In genomic region chr6:147222160-147222838, GRCh38 we compare ENCODE assay signal across 1 cellular context.
A peak's percentile ranks its signal among the peaks of the same experiment; 100 is the strongest.
TF ChIP-seq lines count a peak whose summit lies in the region.

No MANE protein-coding gene starts in this region.

TF ChIP-seq in K562, 482 proteins besides CTCF, POLR2A, EP300 and RAD21 (continued from another document and continues in another):
- no peak for TF ChIP-seq NFYB (IDR thresholded peaks at IDR 0.05; ENCODE audit: extremely low read depth, insufficient read length)
- TF ChIP-seq HNRNPL (IDR thresholded peaks at IDR 0.05; ENCODE audit: low read depth, low read length), result no peak
- no peak for TF ChIP-seq HMG20B (CRISPR knock-in tag; IDR thresholded peaks at IDR 0.05)
- TF ChIP-seq ZNF740 (CRISPR knock-in tag; IDR thresholded peaks at IDR 0.05), result no peak
- TF ChIP-seq ZNF740 (tag; IDR thresholded peaks at IDR 0.05), result no peak
- TF ChIP-seq DEAF1 (CRISPR knock-in tag; IDR thresholded peaks at IDR 0.05), result peak; percentile 40; the same call in 1 of the 2 replicates
- TF ChIP-seq, protein P1, sequence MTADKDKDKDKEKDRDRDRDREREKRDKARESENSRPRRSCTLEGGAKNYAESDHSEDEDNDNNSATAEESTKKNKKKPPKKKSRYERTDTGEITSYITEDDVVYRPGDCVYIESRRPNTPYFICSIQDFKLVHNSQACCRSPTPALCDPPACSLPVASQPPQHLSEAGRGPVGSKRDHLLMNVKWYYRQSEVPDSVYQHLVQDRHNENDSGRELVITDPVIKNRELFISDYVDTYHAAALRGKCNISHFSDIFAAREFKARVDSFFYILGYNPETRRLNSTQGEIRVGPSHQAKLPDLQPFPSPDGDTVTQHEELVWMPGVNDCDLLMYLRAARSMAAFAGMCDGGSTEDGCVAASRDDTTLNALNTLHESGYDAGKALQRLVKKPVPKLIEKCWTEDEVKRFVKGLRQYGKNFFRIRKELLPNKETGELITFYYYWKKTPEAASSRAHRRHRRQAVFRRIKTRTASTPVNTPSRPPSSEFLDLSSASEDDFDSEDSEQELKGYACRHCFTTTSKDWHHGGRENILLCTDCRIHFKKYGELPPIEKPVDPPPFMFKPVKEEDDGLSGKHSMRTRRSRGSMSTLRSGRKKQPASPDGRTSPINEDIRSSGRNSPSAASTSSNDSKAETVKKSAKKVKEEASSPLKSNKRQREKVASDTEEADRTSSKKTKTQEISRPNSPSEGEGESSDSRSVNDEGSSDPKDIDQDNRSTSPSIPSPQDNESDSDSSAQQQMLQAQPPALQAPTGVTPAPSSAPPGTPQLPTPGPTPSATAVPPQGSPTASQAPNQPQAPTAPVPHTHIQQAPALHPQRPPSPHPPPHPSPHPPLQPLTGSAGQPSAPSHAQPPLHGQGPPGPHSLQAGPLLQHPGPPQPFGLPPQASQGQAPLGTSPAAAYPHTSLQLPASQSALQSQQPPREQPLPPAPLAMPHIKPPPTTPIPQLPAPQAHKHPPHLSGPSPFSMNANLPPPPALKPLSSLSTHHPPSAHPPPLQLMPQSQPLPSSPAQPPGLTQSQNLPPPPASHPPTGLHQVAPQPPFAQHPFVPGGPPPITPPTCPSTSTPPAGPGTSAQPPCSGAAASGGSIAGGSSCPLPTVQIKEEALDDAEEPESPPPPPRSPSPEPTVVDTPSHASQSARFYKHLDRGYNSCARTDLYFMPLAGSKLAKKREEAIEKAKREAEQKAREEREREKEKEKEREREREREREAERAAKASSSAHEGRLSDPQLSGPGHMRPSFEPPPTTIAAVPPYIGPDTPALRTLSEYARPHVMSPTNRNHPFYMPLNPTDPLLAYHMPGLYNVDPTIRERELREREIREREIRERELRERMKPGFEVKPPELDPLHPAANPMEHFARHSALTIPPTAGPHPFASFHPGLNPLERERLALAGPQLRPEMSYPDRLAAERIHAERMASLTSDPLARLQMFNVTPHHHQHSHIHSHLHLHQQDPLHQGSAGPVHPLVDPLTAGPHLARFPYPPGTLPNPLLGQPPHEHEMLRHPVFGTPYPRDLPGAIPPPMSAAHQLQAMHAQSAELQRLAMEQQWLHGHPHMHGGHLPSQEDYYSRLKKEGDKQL (CRISPR knock-in tag; IDR thresholded peaks at IDR 0.05; ENCODE audit: borderline replicate concordance), result no peak
- TF ChIP-seq ZNF175 (CRISPR knock-in tag; IDR thresholded peaks at IDR 0.05; ENCODE audit: low read depth), result no peak
- no peak for TF ChIP-seq SREBF1 (IDR thresholded peaks at IDR 0.05; ENCODE audit: borderline replicate concordance, low read depth, low read length)
- no peak for TF ChIP-seq ZNF830 (CRISPR knock-in tag; IDR thresholded peaks at IDR 0.05)
- no peak for TF ChIP-seq BCL6 (CRISPR knock-in tag; IDR thresholded peaks at IDR 0.05)
- TF ChIP-seq RFX5 (IDR thresholded peaks at IDR 0.05; ENCODE audit: low read depth, low read length), result no peak
- TF ChIP-seq, protein P2, sequence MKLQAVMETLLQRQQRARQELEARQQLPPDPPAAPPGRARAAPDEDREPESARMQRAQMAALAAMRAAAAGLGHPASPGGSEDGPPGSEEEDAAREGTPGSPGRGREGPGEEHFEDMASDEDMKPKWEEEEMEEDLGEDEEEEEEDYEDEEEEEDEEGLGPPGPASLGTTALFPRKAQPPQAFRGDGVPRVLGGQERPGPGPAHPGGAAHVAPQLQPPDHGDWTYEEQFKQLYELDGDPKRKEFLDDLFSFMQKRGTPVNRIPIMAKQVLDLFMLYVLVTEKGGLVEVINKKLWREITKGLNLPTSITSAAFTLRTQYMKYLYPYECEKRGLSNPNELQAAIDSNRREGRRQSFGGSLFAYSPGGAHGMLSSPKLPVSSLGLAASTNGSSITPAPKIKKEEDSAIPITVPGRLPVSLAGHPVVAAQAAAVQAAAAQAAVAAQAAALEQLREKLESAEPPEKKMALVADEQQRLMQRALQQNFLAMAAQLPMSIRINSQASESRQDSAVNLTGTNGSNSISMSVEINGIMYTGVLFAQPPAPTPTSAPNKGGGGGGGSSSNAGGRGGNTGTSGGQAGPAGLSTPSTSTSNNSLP (IDR thresholded peaks at IDR 0.05; ENCODE audit: borderline replicate concordance, low read depth, low read length), result peak; percentile 87
- TF ChIP-seq KLF10 (CRISPR knock-in tag; IDR thresholded peaks at IDR 0.05), result no peak
- TF ChIP-seq L3MBTL2 (IDR thresholded peaks at IDR 0.05), result peak; percentile 41; the same call in 1 of the 2 replicates
- TF ChIP-seq RB1 (IDR thresholded peaks at IDR 0.05; ENCODE audit: low read depth), result no peak
- TF ChIP-seq CBX1 (IDR thresholded peaks at IDR 0.05; ENCODE audit: low read depth), result no peak
- TF ChIP-seq PHB (CRISPR knock-in tag; IDR thresholded peaks at IDR 0.05), result no peak
- peak; percentile 45; the same call in 1 of the 2 replicates for TF ChIP-seq ATF7 (IDR thresholded peaks at IDR 0.05)
- TF ChIP-seq ZNF311 (CRISPR knock-in tag; IDR thresholded peaks at IDR 0.05), result no peak
- no peak for TF ChIP-seq ZNF23 (CRISPR knock-in tag; IDR thresholded peaks at IDR 0.05)
- TF ChIP-seq DDX20 (tag; IDR thresholded peaks at IDR 0.05; ENCODE audit: low read depth), result no peak
- no peak for TF ChIP-seq SMARCA5 (IDR thresholded peaks at IDR 0.05)
- no peak for TF ChIP-seq ZNF274 (IDR thresholded peaks at IDR 0.05; ENCODE audit: borderline replicate concordance, low read depth, low read length)
- TF ChIP-seq, protein P3, sequence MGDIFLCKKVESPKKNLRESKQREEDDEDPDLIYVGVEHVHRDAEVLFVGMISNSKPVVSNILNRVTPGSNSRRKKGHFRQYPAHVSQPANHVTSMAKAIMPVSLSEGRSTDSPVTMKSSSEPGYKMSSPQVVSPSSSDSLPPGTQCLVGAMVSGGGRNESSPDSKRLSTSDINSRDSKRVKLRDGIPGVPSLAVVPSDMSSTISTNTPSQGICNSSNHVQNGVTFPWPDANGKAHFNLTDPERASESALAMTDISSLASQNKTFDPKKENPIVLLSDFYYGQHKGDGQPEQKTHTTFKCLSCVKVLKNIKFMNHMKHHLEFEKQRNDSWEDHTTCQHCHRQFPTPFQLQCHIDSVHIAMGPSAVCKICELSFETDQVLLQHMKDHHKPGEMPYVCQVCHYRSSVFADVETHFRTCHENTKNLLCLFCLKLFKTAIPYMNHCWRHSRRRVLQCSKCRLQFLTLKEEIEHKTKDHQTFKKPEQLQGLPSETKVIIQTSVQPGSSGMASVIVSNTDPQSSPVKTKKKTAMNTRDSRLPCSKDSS (IDR thresholded peaks at IDR 0.05; ENCODE audit: low read depth, partially characterized antibody), result no peak
- TF ChIP-seq E2F8 (IDR thresholded peaks at IDR 0.05; ENCODE audit: low read depth, partially characterized antibody), result no peak
- no peak for TF ChIP-seq ZNF76 (CRISPR knock-in tag; IDR thresholded peaks at IDR 0.05; ENCODE audit: borderline replicate concordance)
- no peak for TF ChIP-seq SNIP1 (IDR thresholded peaks at IDR 0.05; ENCODE audit: low read depth)
- TF ChIP-seq IFI16 (CRISPR knock-in tag; IDR thresholded peaks at IDR 0.05), result no peak
- 0 out of 2 replicates have a peak, but pooled peaks have one; percentile 2 for TF ChIP-seq TFE3 (CRISPR knock-in tag; IDR thresholded peaks at IDR 0.05)
- TF ChIP-seq U2AF1 (optimal IDR thresholded peaks at IDR 0.05; ENCODE audit: low read depth, low read length), result no peak
- no peak for TF ChIP-seq CHD1 (IDR thresholded peaks at IDR 0.05; ENCODE audit: low read length)
- peak; percentile 80 to 89 for TF ChIP-seq KDM1A (IDR thresholded peaks at IDR 0.05)
- no peak for TF ChIP-seq ASH1L (IDR thresholded peaks at IDR 0.05; ENCODE audit: borderline replicate concordance, low read depth, partially characterized antibody)
- TF ChIP-seq TEAD1 (CRISPR knock-in tag; IDR thresholded peaks at IDR 0.05), result 0 out of 4 replicates have a peak, but pooled peaks of 1 of the 2 experiments have one; percentile 20
- 0 out of 2 replicates have a peak, but pooled peaks have one; percentile 16 for TF ChIP-seq TOE1 (IDR thresholded peaks at IDR 0.05; ENCODE audit: borderline replicate concordance)
- no peak for TF ChIP-seq TOE1 (CRISPR knock-in tag; IDR thresholded peaks at IDR 0.05; ENCODE audit: borderline replicate concordance, low read depth)
- no peak for TF ChIP-seq ZNF184 (CRISPR knock-in tag; IDR thresholded peaks at IDR 0.05)
- TF ChIP-seq MCM5 (IDR thresholded peaks at IDR 0.05; ENCODE audit: low read depth), result no peak
- no peak for TF ChIP-seq EZH2 (IDR thresholded peaks at IDR 0.05; ENCODE audit: borderline replicate concordance, low read depth, low read length)
- no peak for TF ChIP-seq EWSR1 (IDR thresholded peaks at IDR 0.05; ENCODE audit: borderline replicate concordance, low read depth, partially characterized antibody)
- TF ChIP-seq ELF4 (CRISPR knock-in tag; IDR thresholded peaks at IDR 0.05), result no peak
- TF ChIP-seq ZNF146 (CRISPR knock-in tag; IDR thresholded peaks at IDR 0.05; ENCODE audit: unreplicated experiment), result no peak
- no peak for TF ChIP-seq SMARCB1 (IDR thresholded peaks at IDR 0.05; ENCODE audit: insufficient read length, low read depth)
- no peak for TF ChIP-seq GTF2A2 (tag; IDR thresholded peaks at IDR 0.05)
- peak; percentile 68; the same call in 1 of the 2 replicates for TF ChIP-seq ZBTB2 (IDR thresholded peaks at IDR 0.05)
- TF ChIP-seq KDM4B (IDR thresholded peaks at IDR 0.05; ENCODE audit: borderline replicate concordance in 2 of 2, low read depth in 1 of 2), result no peak
- TF ChIP-seq ZBTB17 (CRISPR knock-in tag; IDR thresholded peaks at IDR 0.05), result no peak
- no peak for TF ChIP-seq ZNF696 (CRISPR knock-in tag; conservative IDR thresholded peaks at IDR 0.05)
- TF ChIP-seq ZNF263 (CRISPR knock-in tag; IDR thresholded peaks at IDR 0.05; ENCODE audit: borderline replicate concordance), result no peak
- no peak for TF ChIP-seq ZNF695 (CRISPR knock-in tag; IDR thresholded peaks at IDR 0.05)
- TF ChIP-seq HEY1 (CRISPR knock-in tag; IDR thresholded peaks at IDR 0.05; ENCODE audit: borderline replicate concordance), result no peak
- TF ChIP-seq PHF8 (IDR thresholded peaks at IDR 0.05; ENCODE audit: borderline replicate concordance, low read length), result no peak
- TF ChIP-seq SRF (CRISPR knock-in tag; IDR thresholded peaks at IDR 0.05), result no peak
- TF ChIP-seq TRIM28 (IDR thresholded peaks at IDR 0.05), result no peak
